Comparison of ENCODE assay signal across 14 cellular contexts in genomic region chr6:152296648-152297376, GRCh38.
DNase-seq lines count a peak whose midpoint lies in the region; ATAC-seq and TF ChIP-seq lines count a peak whose summit lies in the region.
"Had no signal": no experiment of that assay in that cellular context is flagged by ENCODE, and none has a peak within 500 bp of the region (broad histone marks: within the 10 kb centered on the region; RNA-seq: fewer than 3 reads in every experiment).

No MANE protein-coding gene starts in this region.

- H3F3A ChIP-seq in DOHH2 (ENCODE audit: control insufficient read depth, insufficient read depth), result peaks cover 34% of the 10 kb centered on the region

- H3K36me3 ChIP-seq in DOHH2 (ENCODE audit: control insufficient read depth, low read length) (peaks cover 67% of the 10 kb centered on the region), Karpas-422 (ENCODE audit: insufficient read depth, low read length) (peaks cover 39% of the 10 kb centered on the region; the same call in 1 of the 2 replicates), neuronal stem cell (replicated peaks in 1 of 2; ENCODE audit: control insufficient read depth in 2 of 2, insufficient read depth in 2 of 2, low read length in 2 of 2) (peaks cover 0 to 4% of the 10 kb centered on the region in 2 donors)
- H3K36me3 ChIP-seq: HAP-1 had no signal

- no peak overlapping the region for H2BK15ac ChIP-seq in neuronal stem cell (ENCODE audit: low read length)

- H3K27me3 ChIP-seq in DOHH2 (ENCODE audit: control insufficient read depth, low read length), result no peaks in the 10 kb centered on the region
- H3K27me3 ChIP-seq in Karpas-422 (ENCODE audit: low read length), result no peaks in the 10 kb centered on the region
- H3K27me3 ChIP-seq in neuronal stem cell (ENCODE audit: control insufficient read depth in 3 of 3, insufficient read depth in 3 of 3, low read depth in 1 of 3, low read length in 3 of 3), result no peaks in the 10 kb centered on the region
- H3K27me3 ChIP-seq: breast epithelium had no signal

- H4K91ac ChIP-seq in neuronal stem cell (ENCODE audit: low read depth, low read length, poor library complexity), result no peak overlapping the region

- H3K18ac ChIP-seq in neuronal stem cell (ENCODE audit: low read length), result no peak overlapping the region

- H4K8ac ChIP-seq in neuronal stem cell (ENCODE audit: low read depth, low read length), result no peak overlapping the region

- DNase-seq in Karpas-422 (no peak), epithelial cell of proximal tubule (ENCODE audit: low read depth) (peak; percentile 7), neuronal stem cell (ENCODE audit: low spot score) (no peak), 8988T (no peak)
- no peak for DNase-seq in NK-92 treated with Interleukin-12 subunit alpha and Interleukin-12 subunit beta, amount 100 ng/mL, for 24 hours (lab: John Stamatoyannopoulos, UW)
- DNase-seq: activated effector memory CD4-positive, alpha-beta T cell treated with anti-CD3 and anti-CD28 coated beads, Interleukin-2, amount 50 U/mL, for 16 hours; NCI-H187; NCI-H526 treated with DMSO at 0.1 percent for 48 hours; retina; stimulated activated CD4-positive, alpha-beta T cell treated with anti-CD3 and anti-CD28 coated beads, Interleukin-4, amount 100 ng/mL, for 1 hour had no signal

- H3K9me3 ChIP-seq in DOHH2 (ENCODE audit: control insufficient read depth, insufficient read depth, low read length), result no peaks in the 10 kb centered on the region
- H3K9me3 ChIP-seq in Karpas-422 (ENCODE audit: low read length), result no peaks in the 10 kb centered on the region
- no peaks in the 10 kb centered on the region for H3K9me3 ChIP-seq in neuronal stem cell (replicated peaks in 1 of 2; ENCODE audit: control insufficient read depth in 2 of 2, insufficient read depth in 1 of 2, low read depth in 1 of 2, low read length in 2 of 2)
- H3K9me3 ChIP-seq: breast epithelium, HAP-1 had no signal

- H2BK5ac ChIP-seq in neuronal stem cell (ENCODE audit: low read length), result no peak overlapping the region

- H3K14ac ChIP-seq in neuronal stem cell (ENCODE audit: low read length), result no peak overlapping the region

- H2AFZ ChIP-seq in Karpas-422 (ENCODE audit: low read length) (no peak overlapping the region), neuronal stem cell (ENCODE audit: low read length) (no peak overlapping the region)

- no peak overlapping the region for H2AK5ac ChIP-seq in neuronal stem cell (ENCODE audit: low read depth, low read length)

- TF ChIP-seq CTCF in DOHH2 (IDR thresholded peaks at IDR 0.05; ENCODE audit: low read depth, low read length, poor library complexity, severe bottlenecking) (no peak), epithelial cell of proximal tubule (conservative IDR thresholded peaks at IDR 0.05; ENCODE audit: low read depth, low read length) (no peak)

- peak overlapping the region; percentile 44 for H3K4me3 ChIP-seq in DOHH2 (ENCODE audit: low read length)
- peak overlapping the region; percentile 26; the same call in 1 of the 2 replicates for H3K4me3 ChIP-seq in Karpas-422 (ENCODE audit: low read length)
- H3K4me3 ChIP-seq in epithelial cell of proximal tubule (ENCODE audit: low read depth, low read length), result no peak overlapping the region
- H3K4me3 ChIP-seq in neuronal stem cell (ENCODE audit: low read length in 2 of 2), result no peak overlapping the region
- H3K4me3 ChIP-seq: breast epithelium, HAP-1 had no signal

- H3K4ac ChIP-seq in neuronal stem cell (ENCODE audit: low read length), result no peak overlapping the region

- H3K9ac ChIP-seq in Karpas-422 (ENCODE audit: low read length), result peak overlapping the region; percentile 78
- H3K9ac ChIP-seq in neuronal stem cell (ENCODE audit: low read depth, low read length, poor library complexity), result peak overlapping the region; percentile 3

- no peaks in the 10 kb centered on the region for H3K79me1 ChIP-seq in neuronal stem cell (ENCODE audit: low read depth, low read length)

- H3K4me2 ChIP-seq in DOHH2 (ENCODE audit: low read length) (peak overlapping the region; percentile 99), Karpas-422 (ENCODE audit: low read depth, low read length, poor library complexity, severe bottlenecking) (peak overlapping the region; percentile 89), neuronal stem cell (ENCODE audit: insufficient read depth, low read length, poor library complexity, severe bottlenecking) (no peak overlapping the region)

- no CpG with 5 or more reads among the region's 3 CpGs for WGBS in neuronal stem cell (ENCODE audit: extremely low coverage in 2 of 2, insufficient read length in 2 of 2, insufficient replicate concordance in 1 of 2), 2 donors

- H3K27ac ChIP-seq in DOHH2 (ENCODE audit: low read depth, low read length), result peak overlapping the region; percentile 100
- H3K27ac ChIP-seq in Karpas-422 (ENCODE audit: low read length), result peak overlapping the region; percentile 99
- H3K27ac ChIP-seq in neuronal stem cell (replicated peaks; ENCODE audit: low read length), result no peak overlapping the region
- H3K27ac ChIP-seq: breast epithelium had no signal

- H3K9me2 ChIP-seq in DOHH2 (replicated peaks; ENCODE audit: control insufficient read depth, low read length), result no peaks in the 10 kb centered on the region
- no peaks in the 10 kb centered on the region for H3K9me2 ChIP-seq in Karpas-422 (replicated peaks; ENCODE audit: insufficient read depth, low read length)

- H4K20me1 ChIP-seq in DOHH2 (ENCODE audit: control insufficient read depth, insufficient read depth, low read depth, low read length) (no peaks in the 10 kb centered on the region), Karpas-422 (ENCODE audit: insufficient read depth, low read depth, low read length) (no peaks in the 10 kb centered on the region)

- no peak for ATAC-seq in GM21423 (IDR thresholded peaks at IDR 0.05; ENCODE audit: unreplicated experiment)

- H3K4me1 ChIP-seq in DOHH2 (ENCODE audit: control insufficient read depth, low read length), result peaks cover 55% of the 10 kb centered on the region
- H3K4me1 ChIP-seq in Karpas-422 (ENCODE audit: low read length), result peaks cover 59% of the 10 kb centered on the region
- H3K4me1 ChIP-seq in neuronal stem cell (ENCODE audit: control insufficient read depth in 2 of 2, insufficient read depth in 1 of 2, low read depth in 1 of 2, low read length in 2 of 2), result peaks cover 2 to 5% of the 10 kb centered on the region in 2 donors
- H3K4me1 ChIP-seq: breast epithelium had no signal

- H2BK12ac ChIP-seq in neuronal stem cell (ENCODE audit: low read length), result no peak overlapping the region

- H2BK120ac ChIP-seq in neuronal stem cell (ENCODE audit: low read depth, low read length), result no peak overlapping the region

- H3K79me2 ChIP-seq in DOHH2 (ENCODE audit: control insufficient read depth, low read length) (peaks cover 63% of the 10 kb centered on the region), Karpas-422 (ENCODE audit: low read length) (peaks cover 70% of the 10 kb centered on the region)

- H3K23ac ChIP-seq in neuronal stem cell (ENCODE audit: low read depth, low read length, poor library complexity), result no peak overlapping the region

Comparison
In these comparisons a context has a peak if more than half of its experiments do, and no peak if none do; other contexts are left out.
1. H3K4me3 ChIP-seq: peak in DOHH2 (single experiment) and Karpas-422 (single experiment); none in epithelial cell of proximal tubule (single experiment) and neuronal stem cell (0 of 2).